Comparison of ENCODE assay signal across 1 cellular context in the genomic region with DNA sequence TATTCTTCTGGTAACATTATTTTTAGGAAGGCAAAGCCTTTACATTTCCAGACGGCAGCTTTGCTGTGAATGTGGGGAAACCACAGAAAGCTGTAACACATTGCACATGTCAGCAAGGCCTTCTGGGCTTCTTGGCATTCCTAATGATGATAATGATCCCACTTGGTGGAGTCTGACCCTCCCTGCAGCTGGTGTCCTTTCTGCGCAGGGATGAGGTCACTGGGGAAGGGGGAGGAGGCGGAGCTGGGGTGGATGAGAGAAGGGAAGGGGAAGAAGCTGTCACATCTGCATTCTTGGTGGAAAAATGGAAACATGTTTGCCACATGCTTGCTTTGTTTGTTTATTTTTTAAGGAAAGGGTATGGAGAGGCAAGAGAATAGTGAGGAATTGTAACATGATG.
TF ChIP-seq lines count a peak whose summit lies in the region.

No MANE protein-coding gene starts in this region.

TF ChIP-seq in GM23338, 12 proteins besides CTCF, POLR2A, EP300 and RAD21 (continued from another document):
- TF ChIP-seq ETS1 (IDR thresholded peaks at IDR 0.05) (no peak), REST (IDR thresholded peaks at IDR 0.05; ENCODE audit: unreplicated experiment) (no peak), STAT1 (IDR thresholded peaks at IDR 0.05; ENCODE audit: unreplicated experiment) (no peak), ZNF331 (CRISPR knock-in tag; IDR thresholded peaks at IDR 0.05; ENCODE audit: low read depth) (no peak), CREB1 (CRISPR knock-in tag; IDR thresholded peaks at IDR 0.05; ENCODE audit: low read depth) (no peak), POLR2AphosphoS5 (IDR thresholded peaks at IDR 0.05; ENCODE audit: low read depth) (no peak), ZNF114 (CRISPR knock-in tag; IDR thresholded peaks at IDR 0.05) (no peak), JUNB (IDR thresholded peaks at IDR 0.05; ENCODE audit: unreplicated experiment) (no peak)
TF ChIP-seq in GM23338: peak in this region for 0.
